In the genomic region with DNA sequence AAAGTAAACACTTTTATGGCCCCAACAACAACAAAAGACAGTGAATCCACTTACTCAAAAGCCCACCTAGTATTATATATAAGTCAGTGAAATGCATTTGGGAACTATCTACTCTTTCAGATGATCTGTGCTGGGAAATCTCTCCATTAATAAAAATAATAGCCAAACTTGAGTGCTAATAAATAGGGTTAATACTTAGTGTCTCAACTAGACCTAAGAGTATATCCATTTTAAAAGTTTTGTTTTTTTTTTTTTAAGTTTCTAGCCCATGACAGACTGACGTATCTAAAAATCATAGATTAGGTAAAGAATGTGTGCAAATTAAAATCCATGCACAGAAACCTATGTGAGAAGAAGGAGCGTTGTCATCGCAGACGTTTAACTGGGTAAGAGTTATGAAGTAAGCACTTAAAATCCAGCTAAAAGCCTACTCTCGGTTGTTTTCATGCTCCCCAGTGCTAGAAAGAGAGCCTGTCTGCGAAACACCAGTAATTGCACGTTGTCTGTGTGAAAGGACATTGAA, we compare ENCODE assay signal across 8 cellular contexts.
DNase-seq lines count a peak whose midpoint lies in the region; ATAC-seq and TF ChIP-seq lines count a peak whose summit lies in the region.

No MANE protein-coding gene starts in this region.

- peak overlapping the region; percentile 67 for H3K4me3 Mint-ChIP-seq in MCF 10A (ENCODE audit: unreplicated experiment)

- no peaks in the 10 kb centered on the region for H3K36me3 ChIP-seq in left ventricle myocardium inferior

- peak overlapping the region; percentile 64 for H3K4me3 ChIP-seq in left ventricle myocardium inferior
- peak overlapping the region; percentile 41 for H3K4me3 ChIP-seq in mononuclear cell (ENCODE audit: low read length)

- H3K9me3 ChIP-seq in left ventricle myocardium inferior (replicated peaks) (no peaks in the 10 kb centered on the region), mononuclear cell (ENCODE audit: low read depth, low read length) (no peaks in the 10 kb centered on the region)

- intact Hi-C loops in left ventricle myocardium inferior (cut with micrococcal nuclease) = no loop called here
- intact Hi-C loops in Right ventricle myocardium superior (cut with DNase I) = loop anchor here (10.0 kb wide), 1 partner anchor 83 kb away; a partner anchor contains a TSS
- intact Hi-C loops in MCF 10A (cut with micrococcal nuclease) = no loop called here

- no peaks in the 10 kb centered on the region for H3K27me3 Mint-ChIP-seq in MCF 10A (ENCODE audit: insufficient read depth, unreplicated experiment)

- peak overlapping the region; percentile 8 for H3K27ac Mint-ChIP-seq in MCF 10A (ENCODE audit: low read depth, unreplicated experiment)

- CTCF ChIA-PET in MCF 10A (lab: Yijun Ruan, JAX) = interaction anchor here (1.4 kb wide), 1 partner anchor 164 kb away, joined by 4 read pairs; no protein-coding TSS in a partner anchor

- no peaks in the 10 kb centered on the region for H3K36me3 Mint-ChIP-seq in MCF 10A (ENCODE audit: insufficient read depth, unreplicated experiment)

- H3K27ac ChIP-seq in left ventricle myocardium inferior (replicated peaks) = peak overlapping the region; percentile 86

- H3K4me1 ChIP-seq in left ventricle myocardium inferior = peaks cover 29% of the 10 kb centered on the region
- H3K4me1 ChIP-seq in mononuclear cell (ENCODE audit: insufficient read depth, low read length) = peaks cover 31% of the 10 kb centered on the region

- H3K9me3 Mint-ChIP-seq in MCF 10A (ENCODE audit: unreplicated experiment) = peaks cover 7% of the 10 kb centered on the region

- ATAC-seq in Right ventricle myocardium superior (ENCODE audit: poor library complexity) = no peak
- no peak for ATAC-seq in HG03457 (IDR thresholded peaks at IDR 0.05; ENCODE audit: unreplicated experiment)
- ATAC-seq in GM19324 (IDR thresholded peaks at IDR 0.05; ENCODE audit: low FRiP score, unreplicated experiment) = no peak
- ATAC-seq in HG03442 (IDR thresholded peaks at IDR 0.05; ENCODE audit: unreplicated experiment) = no peak

- H3K27me3 ChIP-seq in left ventricle myocardium inferior (ENCODE audit: low read depth) (no peaks in the 10 kb centered on the region), mononuclear cell (ENCODE audit: insufficient read depth, low read length) (no peaks in the 10 kb centered on the region)

- TF ChIP-seq CTCF in left ventricle myocardium inferior (IDR thresholded peaks at IDR 0.05; ENCODE audit: borderline replicate concordance) (no peak), MCF 10A (IDR thresholded peaks at IDR 0.05; ENCODE audit: unreplicated experiment) (no peak)

- H3K4me1 Mint-ChIP-seq in MCF 10A (ENCODE audit: insufficient read depth, unreplicated experiment) = peaks cover 30% of the 10 kb centered on the region

- no peak for DNase-seq in left ventricle myocardium inferior
- no peak for DNase-seq in Right ventricle myocardium superior
- no peak for DNase-seq in MCF 10A (ENCODE audit: unreplicated experiment)
- DNase-seq in NK-92 treated with Interleukin-12 subunit alpha and Interleukin-12 subunit beta, amount 100 ng/mL, for 24 hours (lab: John Stamatoyannopoulos, UW) = no peak

- POLR2A ChIA-PET in MCF 10A (lab: Yijun Ruan, JAX) = interaction anchor here (1.2 to 1.8 kb wide), 8 partner anchors 9 to 93 kb away, joined by 4 to 8 read pairs (median 6); no protein-coding TSS in a partner anchor

- BruUV-seq in MCF 10A (replicated peaks; lab: Mats Ljungman, UMichigan) = no TSS peak
